ENCODE assay signal across 1 cellular context in genomic region chr2:156852210-156852609, GRCh38.
TF ChIP-seq lines count a peak whose summit lies in the region.

No MANE protein-coding gene starts in this region.

TF ChIP-seq in GM23338, 12 proteins besides CTCF, POLR2A, EP300 and RAD21 (continued from another document):
- TF ChIP-seq, protein P1, sequence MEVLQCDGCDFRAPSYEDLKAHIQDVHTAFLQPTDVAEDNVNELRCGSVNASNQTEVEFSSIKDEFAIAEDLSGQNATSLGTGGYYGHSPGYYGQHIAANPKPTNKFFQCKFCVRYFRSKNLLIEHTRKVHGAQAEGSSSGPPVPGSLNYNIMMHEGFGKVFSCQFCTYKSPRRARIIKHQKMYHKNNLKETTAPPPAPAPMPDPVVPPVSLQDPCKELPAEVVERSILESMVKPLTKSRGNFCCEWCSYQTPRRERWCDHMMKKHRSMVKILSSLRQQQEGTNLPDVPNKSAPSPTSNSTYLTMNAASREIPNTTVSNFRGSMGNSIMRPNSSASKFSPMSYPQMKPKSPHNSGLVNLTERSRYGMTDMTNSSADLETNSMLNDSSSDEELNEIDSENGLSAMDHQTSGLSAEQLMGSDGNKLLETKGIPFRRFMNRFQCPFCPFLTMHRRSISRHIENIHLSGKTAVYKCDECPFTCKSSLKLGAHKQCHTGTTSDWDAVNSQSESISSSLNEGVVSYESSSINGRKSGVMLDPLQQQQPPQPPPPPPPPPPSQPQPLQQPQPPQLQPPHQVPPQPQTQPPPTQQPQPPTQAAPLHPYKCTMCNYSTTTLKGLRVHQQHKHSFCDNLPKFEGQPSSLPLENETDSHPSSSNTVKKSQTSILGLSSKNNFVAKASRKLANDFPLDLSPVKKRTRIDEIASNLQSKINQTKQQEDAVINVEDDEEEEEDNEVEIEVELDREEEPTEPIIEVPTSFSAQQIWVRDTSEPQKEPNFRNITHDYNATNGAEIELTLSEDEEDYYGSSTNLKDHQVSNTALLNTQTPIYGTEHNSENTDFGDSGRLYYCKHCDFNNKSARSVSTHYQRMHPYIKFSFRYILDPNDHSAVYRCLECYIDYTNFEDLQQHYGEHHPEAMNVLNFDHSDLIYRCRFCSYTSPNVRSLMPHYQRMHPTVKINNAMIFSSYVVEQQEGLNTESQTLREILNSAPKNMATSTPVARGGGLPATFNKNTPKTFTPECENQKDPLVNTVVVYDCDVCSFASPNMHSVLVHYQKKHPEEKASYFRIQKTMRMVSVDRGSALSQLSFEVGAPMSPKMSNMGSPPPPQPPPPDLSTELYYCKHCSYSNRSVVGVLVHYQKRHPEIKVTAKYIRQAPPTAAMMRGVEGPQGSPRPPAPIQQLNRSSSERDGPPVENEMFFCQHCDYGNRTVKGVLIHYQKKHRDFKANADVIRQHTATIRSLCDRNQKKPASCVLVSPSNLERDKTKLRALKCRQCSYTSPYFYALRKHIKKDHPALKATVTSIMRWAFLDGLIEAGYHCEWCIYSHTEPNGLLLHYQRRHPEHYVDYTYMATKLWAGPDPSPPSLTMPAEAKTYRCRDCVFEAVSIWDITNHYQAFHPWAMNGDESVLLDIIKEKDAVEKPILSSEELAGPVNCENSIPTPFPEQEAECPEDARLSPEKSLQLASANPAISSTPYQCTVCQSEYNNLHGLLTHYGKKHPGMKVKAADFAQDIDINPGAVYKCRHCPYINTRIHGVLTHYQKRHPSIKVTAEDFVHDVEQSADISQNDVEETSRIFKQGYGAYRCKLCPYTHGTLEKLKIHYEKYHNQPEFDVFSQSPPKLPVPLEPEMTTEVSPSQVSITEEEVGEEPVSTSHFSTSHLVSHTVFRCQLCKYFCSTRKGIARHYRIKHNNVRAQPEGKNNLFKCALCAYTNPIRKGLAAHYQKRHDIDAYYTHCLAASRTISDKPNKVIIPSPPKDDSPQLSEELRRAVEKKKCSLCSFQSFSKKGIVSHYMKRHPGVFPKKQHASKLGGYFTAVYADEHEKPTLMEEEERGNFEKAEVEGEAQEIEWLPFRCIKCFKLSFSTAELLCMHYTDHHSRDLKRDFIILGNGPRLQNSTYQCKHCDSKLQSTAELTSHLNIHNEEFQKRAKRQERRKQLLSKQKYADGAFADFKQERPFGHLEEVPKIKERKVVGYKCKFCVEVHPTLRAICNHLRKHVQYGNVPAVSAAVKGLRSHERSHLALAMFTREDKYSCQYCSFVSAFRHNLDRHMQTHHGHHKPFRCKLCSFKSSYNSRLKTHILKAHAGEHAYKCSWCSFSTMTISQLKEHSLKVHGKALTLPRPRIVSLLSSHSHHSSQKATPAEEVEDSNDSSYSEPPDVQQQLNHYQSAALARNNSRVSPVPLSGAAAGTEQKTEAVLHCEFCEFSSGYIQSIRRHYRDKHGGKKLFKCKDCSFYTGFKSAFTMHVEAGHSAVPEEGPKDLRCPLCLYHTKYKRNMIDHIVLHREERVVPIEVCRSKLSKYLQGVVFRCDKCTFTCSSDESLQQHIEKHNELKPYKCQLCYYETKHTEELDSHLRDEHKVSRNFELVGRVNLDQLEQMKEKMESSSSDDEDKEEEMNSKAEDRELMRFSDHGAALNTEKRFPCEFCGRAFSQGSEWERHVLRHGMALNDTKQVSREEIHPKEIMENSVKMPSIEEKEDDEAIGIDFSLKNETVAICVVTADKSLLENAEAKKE (CRISPR knock-in tag; IDR thresholded peaks at IDR 0.05) = no peak
- TF ChIP-seq EZH2 (IDR thresholded peaks at IDR 0.05; ENCODE audit: low read depth, unreplicated experiment) = no peak
- no peak for TF ChIP-seq CREB1 (CRISPR knock-in tag; IDR thresholded peaks at IDR 0.05; ENCODE audit: low read depth)
